26 cellular contexts compared by ENCODE assay signal in genomic region chr2:164879901-164880535, GRCh38. TPM values are rescaled to one million over a fixed set of nuclear protein-coding genes. Genes with fewer than 3 reads are reported as not detected.
"Had no signal": no experiment of that assay in that cellular context is flagged by ENCODE, and none has a peak within 500 bp of the region (broad histone marks: within the 10 kb centered on the region; RNA-seq: fewer than 3 reads in every experiment).

No MANE protein-coding gene starts in this region.

- H3K36me3 ChIP-seq: left lung, lower lobe of right lung, pancreas, spleen, tibial nerve had no signal

- H3K4me1 ChIP-seq: left lung, lower lobe of right lung, psoas muscle had no signal

- H3K27me3 ChIP-seq: left lung, pancreas, spleen, tibial nerve had no signal

- DNase-seq: activated B cell treated with CpG ODN at 0.5 μM for 24 hours; activated CD8-positive, alpha-beta memory T cell treated with anti-CD3 and anti-CD28 coated beads, Interleukin-2, amount 10 ng/mL, durations not matched to agents 7 days and 5 days; activated CD8-positive, alpha-beta T cell treated with anti-CD3 and anti-CD28 coated beads, Interleukin-2, amount 10 ng/mL, durations not matched to agents 7 days and 5 days; activated naive CD8-positive, alpha-beta T cell treated with anti-CD3 and anti-CD28 coated beads, Interleukin-2, amount 50 U/mL, for 24 hours; activated T-cell treated with anti-CD3 and anti-CD28 coated beads, Interleukin-2, amount 50 U/mL, for 48 hours; aorta; dorsolateral prefrontal cortex; effector memory CD4-positive, alpha-beta T cell; foreskin fibroblast; head of caudate nucleus; hypothalamus; kidney glomerular epithelial cell; left lung; lower lobe of right lung; mesenchymal stem cell; mucosa of descending colon; pancreas; psoas muscle; spleen; stimulated activated naive CD4-positive, alpha-beta T cell; SW 1271; T-helper 17 cell; T1000 had no signal

- H3K9me3 ChIP-seq: left lung, lower lobe of right lung, mucosa of descending colon, pancreas, psoas muscle, spleen, tibial nerve had no signal

- FAIRE-seq: pancreas had no signal

- H3K27ac ChIP-seq: coronary artery, dorsolateral prefrontal cortex, left lung, lower lobe of right lung, pancreas, psoas muscle, spleen, tibial nerve had no signal

- ATAC-seq: activated CD8-positive, alpha-beta memory T cell treated with anti-CD3 and anti-CD28 coated beads, Interleukin-2, amount 10 ng/mL, durations not matched to agents 7 days and 5 days; activated CD8-positive, alpha-beta T cell treated with anti-CD3 and anti-CD28 coated beads, Interleukin-2, amount 10 ng/mL, durations not matched to agents 7 days and 5 days; activated naive CD8-positive, alpha-beta T cell treated with anti-CD3 and anti-CD28 coated beads, Interleukin-2, amount 50 U/mL, for 24 hours; left lung; lower lobe of right lung; mucosa of descending colon; natural killer cell treated with Interleukin-12 subunit alpha and Interleukin-12 subunit beta and Interleukin-15 and Interleukin-18, amount 100 ng/mL, for 72 hours; pancreas; psoas muscle; T-helper 17 cell had no signal

- H3K4me3 ChIP-seq: coronary artery, dorsolateral prefrontal cortex, left lung, lower lobe of right lung, mucosa of descending colon, pancreas, psoas muscle, spleen, tibial nerve had no signal

RNA-seq across cellular contexts. Expression of gene COBLL1, which starts 38.4 kb away (rescaled TPM):
- total RNA-seq: activated CD8-positive, alpha-beta memory T cell treated with anti-CD3 and anti-CD28 coated beads, Interleukin-2, amount 10 ng/mL, durations not matched to agents 7 days and 5 days; activated CD8-positive, alpha-beta T cell treated with anti-CD3 and anti-CD28 coated beads, Interleukin-2, amount 10 ng/mL, durations not matched to agents 7 days and 5 days had no signal
